Comparison of ENCODE assay signal across 1 cellular context in genomic region chr14:99774526-99775307, GRCh38.
TF ChIP-seq lines count a peak whose summit lies in the region.

No MANE protein-coding gene starts in this region.

TF ChIP-seq in GM23338, 12 proteins besides CTCF, POLR2A, EP300 and RAD21 (continued from another document):
- TF ChIP-seq, protein P1, sequence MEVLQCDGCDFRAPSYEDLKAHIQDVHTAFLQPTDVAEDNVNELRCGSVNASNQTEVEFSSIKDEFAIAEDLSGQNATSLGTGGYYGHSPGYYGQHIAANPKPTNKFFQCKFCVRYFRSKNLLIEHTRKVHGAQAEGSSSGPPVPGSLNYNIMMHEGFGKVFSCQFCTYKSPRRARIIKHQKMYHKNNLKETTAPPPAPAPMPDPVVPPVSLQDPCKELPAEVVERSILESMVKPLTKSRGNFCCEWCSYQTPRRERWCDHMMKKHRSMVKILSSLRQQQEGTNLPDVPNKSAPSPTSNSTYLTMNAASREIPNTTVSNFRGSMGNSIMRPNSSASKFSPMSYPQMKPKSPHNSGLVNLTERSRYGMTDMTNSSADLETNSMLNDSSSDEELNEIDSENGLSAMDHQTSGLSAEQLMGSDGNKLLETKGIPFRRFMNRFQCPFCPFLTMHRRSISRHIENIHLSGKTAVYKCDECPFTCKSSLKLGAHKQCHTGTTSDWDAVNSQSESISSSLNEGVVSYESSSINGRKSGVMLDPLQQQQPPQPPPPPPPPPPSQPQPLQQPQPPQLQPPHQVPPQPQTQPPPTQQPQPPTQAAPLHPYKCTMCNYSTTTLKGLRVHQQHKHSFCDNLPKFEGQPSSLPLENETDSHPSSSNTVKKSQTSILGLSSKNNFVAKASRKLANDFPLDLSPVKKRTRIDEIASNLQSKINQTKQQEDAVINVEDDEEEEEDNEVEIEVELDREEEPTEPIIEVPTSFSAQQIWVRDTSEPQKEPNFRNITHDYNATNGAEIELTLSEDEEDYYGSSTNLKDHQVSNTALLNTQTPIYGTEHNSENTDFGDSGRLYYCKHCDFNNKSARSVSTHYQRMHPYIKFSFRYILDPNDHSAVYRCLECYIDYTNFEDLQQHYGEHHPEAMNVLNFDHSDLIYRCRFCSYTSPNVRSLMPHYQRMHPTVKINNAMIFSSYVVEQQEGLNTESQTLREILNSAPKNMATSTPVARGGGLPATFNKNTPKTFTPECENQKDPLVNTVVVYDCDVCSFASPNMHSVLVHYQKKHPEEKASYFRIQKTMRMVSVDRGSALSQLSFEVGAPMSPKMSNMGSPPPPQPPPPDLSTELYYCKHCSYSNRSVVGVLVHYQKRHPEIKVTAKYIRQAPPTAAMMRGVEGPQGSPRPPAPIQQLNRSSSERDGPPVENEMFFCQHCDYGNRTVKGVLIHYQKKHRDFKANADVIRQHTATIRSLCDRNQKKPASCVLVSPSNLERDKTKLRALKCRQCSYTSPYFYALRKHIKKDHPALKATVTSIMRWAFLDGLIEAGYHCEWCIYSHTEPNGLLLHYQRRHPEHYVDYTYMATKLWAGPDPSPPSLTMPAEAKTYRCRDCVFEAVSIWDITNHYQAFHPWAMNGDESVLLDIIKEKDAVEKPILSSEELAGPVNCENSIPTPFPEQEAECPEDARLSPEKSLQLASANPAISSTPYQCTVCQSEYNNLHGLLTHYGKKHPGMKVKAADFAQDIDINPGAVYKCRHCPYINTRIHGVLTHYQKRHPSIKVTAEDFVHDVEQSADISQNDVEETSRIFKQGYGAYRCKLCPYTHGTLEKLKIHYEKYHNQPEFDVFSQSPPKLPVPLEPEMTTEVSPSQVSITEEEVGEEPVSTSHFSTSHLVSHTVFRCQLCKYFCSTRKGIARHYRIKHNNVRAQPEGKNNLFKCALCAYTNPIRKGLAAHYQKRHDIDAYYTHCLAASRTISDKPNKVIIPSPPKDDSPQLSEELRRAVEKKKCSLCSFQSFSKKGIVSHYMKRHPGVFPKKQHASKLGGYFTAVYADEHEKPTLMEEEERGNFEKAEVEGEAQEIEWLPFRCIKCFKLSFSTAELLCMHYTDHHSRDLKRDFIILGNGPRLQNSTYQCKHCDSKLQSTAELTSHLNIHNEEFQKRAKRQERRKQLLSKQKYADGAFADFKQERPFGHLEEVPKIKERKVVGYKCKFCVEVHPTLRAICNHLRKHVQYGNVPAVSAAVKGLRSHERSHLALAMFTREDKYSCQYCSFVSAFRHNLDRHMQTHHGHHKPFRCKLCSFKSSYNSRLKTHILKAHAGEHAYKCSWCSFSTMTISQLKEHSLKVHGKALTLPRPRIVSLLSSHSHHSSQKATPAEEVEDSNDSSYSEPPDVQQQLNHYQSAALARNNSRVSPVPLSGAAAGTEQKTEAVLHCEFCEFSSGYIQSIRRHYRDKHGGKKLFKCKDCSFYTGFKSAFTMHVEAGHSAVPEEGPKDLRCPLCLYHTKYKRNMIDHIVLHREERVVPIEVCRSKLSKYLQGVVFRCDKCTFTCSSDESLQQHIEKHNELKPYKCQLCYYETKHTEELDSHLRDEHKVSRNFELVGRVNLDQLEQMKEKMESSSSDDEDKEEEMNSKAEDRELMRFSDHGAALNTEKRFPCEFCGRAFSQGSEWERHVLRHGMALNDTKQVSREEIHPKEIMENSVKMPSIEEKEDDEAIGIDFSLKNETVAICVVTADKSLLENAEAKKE (CRISPR knock-in tag; IDR thresholded peaks at IDR 0.05): no peak
- no peak for TF ChIP-seq POLR2AphosphoS5 (IDR thresholded peaks at IDR 0.05; ENCODE audit: low read depth)
- TF ChIP-seq ZNF331 (CRISPR knock-in tag; IDR thresholded peaks at IDR 0.05; ENCODE audit: low read depth): no peak
- TF ChIP-seq STAT1 (IDR thresholded peaks at IDR 0.05; ENCODE audit: unreplicated experiment): no peak
- no peak for TF ChIP-seq CREB1 (CRISPR knock-in tag; IDR thresholded peaks at IDR 0.05; ENCODE audit: low read depth)
- TF ChIP-seq REST (IDR thresholded peaks at IDR 0.05; ENCODE audit: unreplicated experiment): no peak
- no peak for TF ChIP-seq ZNF114 (CRISPR knock-in tag; IDR thresholded peaks at IDR 0.05)
- TF ChIP-seq, protein P2, sequence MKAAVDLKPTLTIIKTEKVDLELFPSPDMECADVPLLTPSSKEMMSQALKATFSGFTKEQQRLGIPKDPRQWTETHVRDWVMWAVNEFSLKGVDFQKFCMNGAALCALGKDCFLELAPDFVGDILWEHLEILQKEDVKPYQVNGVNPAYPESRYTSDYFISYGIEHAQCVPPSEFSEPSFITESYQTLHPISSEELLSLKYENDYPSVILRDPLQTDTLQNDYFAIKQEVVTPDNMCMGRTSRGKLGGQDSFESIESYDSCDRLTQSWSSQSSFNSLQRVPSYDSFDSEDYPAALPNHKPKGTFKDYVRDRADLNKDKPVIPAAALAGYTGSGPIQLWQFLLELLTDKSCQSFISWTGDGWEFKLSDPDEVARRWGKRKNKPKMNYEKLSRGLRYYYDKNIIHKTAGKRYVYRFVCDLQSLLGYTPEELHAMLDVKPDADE (IDR thresholded peaks at IDR 0.05): no peak
- no peak for TF ChIP-seq EZH2phosphoT487 (IDR thresholded peaks at IDR 0.05; ENCODE audit: unreplicated experiment)
- TF ChIP-seq NANOG (IDR thresholded peaks at IDR 0.05; ENCODE audit: borderline replicate concordance): no peak
- no peak for TF ChIP-seq EZH2 (IDR thresholded peaks at IDR 0.05; ENCODE audit: low read depth, unreplicated experiment)
